14 cellular contexts compared by ENCODE assay signal in genomic region chr4:1091561-1091995, GRCh38. TPM values are rescaled to one million over a fixed set of nuclear protein-coding genes. Genes with fewer than 3 reads are reported as not detected.
A peak's percentile ranks its signal among the peaks of the same experiment; 100 is the strongest.
DNase-seq lines count a peak whose midpoint lies in the region; ATAC-seq and TF ChIP-seq lines count a peak whose summit lies in the region.
"Had no signal": no experiment of that assay in that cellular context is flagged by ENCODE, and none has a peak within 500 bp of the region (broad histone marks: within the 10 kb centered on the region; RNA-seq: fewer than 3 reads in every experiment).

No MANE protein-coding gene starts in this region.

- DNase-seq in H9, result peak; percentile 20
- DNase-seq in ecto neural progenitor cell (ENCODE audit: low spot score), result peak; percentile 33
- no peak for DNase-seq in neural crest cell (ENCODE audit: low read depth, low spot score)
- peak; percentile 14 for DNase-seq in stimulated activated CD8-positive, alpha-beta memory T cell treated with anti-CD3 and anti-CD28 coated beads, Interleukin-4, amount 100 ng/mL, for 48 hours
- DNase-seq in hypothalamus (lab: John Stamatoyannopoulos, UW), result no peak
- DNase-seq: C1 segment of cervical spinal cord; CD4-positive, alpha-beta memory T cell; DND-41; GDM1; HCEC 1CT; HFFc6 had no signal

- H3K36me3 Mint-ChIP-seq in H9 (ENCODE audit: insufficient read depth in 1 of 3, low read depth in 3 of 3) (peaks cover 0 to 14% (median 7%) of the 10 kb centered on the region in 3 experiments; a peak in 6 of 7 replicates), neural crest cell (ENCODE audit: low read depth) (peaks cover 6% of the 10 kb centered on the region)

- no peak overlapping the region for H4K91ac ChIP-seq in H9 (ENCODE audit: insufficient read length, low read depth, low read length)

- no peak overlapping the region for H4K8ac ChIP-seq in H9 (replicated peaks; ENCODE audit: insufficient read length, low read depth, low read length)

- TF ChIP-seq CTCF in H9 (conservative IDR thresholded peaks at IDR 0.05), result no peak
- TF ChIP-seq CTCF in neural crest cell (conservative IDR thresholded peaks at IDR 0.05), result no peak

- no peaks in the 10 kb centered on the region for H3K4me1 ChIP-seq in H9 (ENCODE audit: insufficient read depth, low read length)

- no peak overlapping the region for H2BK15ac ChIP-seq in H9 (ENCODE audit: low read depth, low read length)

- no peaks in the 10 kb centered on the region for H3K27me3 ChIP-seq in H9 (ENCODE audit: insufficient read depth, low read length)

- no peak overlapping the region for H3T11ph ChIP-seq in H9 (ENCODE audit: low read length)

- H3K18ac ChIP-seq in H9 (ENCODE audit: insufficient read length, low read depth, low read length), result no peak overlapping the region

- H3K9me3 ChIP-seq in H9 (ENCODE audit: control insufficient read depth, low read depth, low read length), result no peaks in the 10 kb centered on the region

- H3K27ac Mint-ChIP-seq in H9 (no peak overlapping the region; a peak in 1 of 7 replicates), neural crest cell (ENCODE audit: unreplicated experiment) (peak overlapping the region; percentile 91)
- H3K27ac Mint-ChIP-seq: B cell; CD4-positive, alpha-beta memory T cell; HFFc6 had no signal

- H2AK5ac ChIP-seq in H9 (ENCODE audit: insufficient read length, low read length), result no peak overlapping the region

- no peak overlapping the region for H3K14ac ChIP-seq in H9 (ENCODE audit: insufficient read depth, low read length)

- H3K23ac ChIP-seq in H9 (ENCODE audit: insufficient read length, low read depth, low read length), result no peak overlapping the region

- H2BK5ac ChIP-seq in H9 (ENCODE audit: insufficient read length, low read length), result no peak overlapping the region

- no peaks in the 10 kb centered on the region for H3K79me2 ChIP-seq in H9 (ENCODE audit: insufficient read depth, low read length)

- no CpG with 5 or more reads among the region's 10 CpGs for WGBS in H9 (ENCODE audit: extremely low coverage, insufficient read length, low lambda C conversion rate)

- H4K5ac ChIP-seq in H9 (ENCODE audit: insufficient read length, low read depth, low read length), result no peak overlapping the region

- ATAC-seq in HG02938 (IDR thresholded peaks at IDR 0.05; ENCODE audit: unreplicated experiment) (no peak), GM19023 (IDR thresholded peaks at IDR 0.05; ENCODE audit: unreplicated experiment) (no peak)

- H3K9me3 Mint-ChIP-seq in H9 (peaks cover 20 to 23% of the 10 kb centered on the region in 2 experiments), neural crest cell (peaks cover 8% of the 10 kb centered on the region)

- H2BK120ac ChIP-seq in H9 (ENCODE audit: low read depth, low read length, poor library complexity, severe bottlenecking), result no peak overlapping the region

- no peak overlapping the region for H3K4me2 ChIP-seq in H9 (ENCODE audit: insufficient read depth, insufficient read length, low read length)

- no peaks in the 10 kb centered on the region for H3K79me1 ChIP-seq in H9 (ENCODE audit: insufficient read depth, low read depth, low read length, poor library complexity, severe bottlenecking)

- H3K4me1 Mint-ChIP-seq in H9 (no peaks in the 10 kb centered on the region), neural crest cell (no peaks in the 10 kb centered on the region)
- H3K4me1 Mint-ChIP-seq: B cell had no signal

- no peak overlapping the region for H3K27ac ChIP-seq in H9 (ENCODE audit: insufficient read length, low read depth, low read length)

- no peaks in the 10 kb centered on the region for H4K20me1 ChIP-seq in H9 (ENCODE audit: control insufficient read depth, insufficient read depth, insufficient read length)

- H3K4me3 Mint-ChIP-seq in H9 (no peak overlapping the region), neural crest cell (no peak overlapping the region)
- H3K4me3 Mint-ChIP-seq: B cell; CD4-positive, alpha-beta memory T cell; HFFc6 had no signal

- no peak overlapping the region for H3K9ac ChIP-seq in H9 (ENCODE audit: extremely low read depth, insufficient read length, low read length)

- H2AFZ ChIP-seq in H9 (ENCODE audit: low read length), result no peak overlapping the region

- no peak overlapping the region for H3K4ac ChIP-seq in H9 (ENCODE audit: low read depth, low read length)

- no peak overlapping the region for H2BK12ac ChIP-seq in H9 (ENCODE audit: insufficient read length, low read depth, low read length)

- H3K27me3 Mint-ChIP-seq in H9 (ENCODE audit: low read depth) (peaks cover 13% of the 10 kb centered on the region), neural crest cell (ENCODE audit: low read depth) (no peaks in the 10 kb centered on the region)

- no peak overlapping the region for H3K56ac ChIP-seq in H9 (ENCODE audit: insufficient read length, low read depth, low read length)

- H3K23me2 ChIP-seq in H9 (ENCODE audit: insufficient read length, low read depth, low read length, poor library complexity, severe bottlenecking), result no peaks in the 10 kb centered on the region

- H2BK20ac ChIP-seq in H9 (ENCODE audit: low read depth, low read length, poor library complexity, severe bottlenecking), result no peak overlapping the region

RNA-seq across cellular contexts. Expression of gene RNF212, which starts 21.8 kb away (rescaled TPM):
- total RNA-seq in H9 (2021), result 3.0 and 3.3 TPM in 2 replicates
- 2.7 and 5.0 TPM in 2 replicates for total RNA-seq in neural crest cell
- total RNA-seq: HFFc6 had no signal

Comparison
In these comparisons a context has a peak if more than half of its experiments do, and no peak if none do; other contexts are left out.
1. DNase-seq: peak in H9 (single experiment), ecto neural progenitor cell (single experiment) and stimulated activated CD8-positive, alpha-beta memory T cell treated with anti-CD3 and anti-CD28 coated beads, Interleukin-4, amount 100 ng/mL, for 48 hours (single experiment); none in neural crest cell (single experiment) and hypothalamus (0 of 51).